Comparison of ENCODE assay signal across 20 cellular contexts in genomic region chr2:179543361-179543901, GRCh38.
A peak's percentile ranks its signal among the peaks of the same experiment; 100 is the strongest.
DNase-seq lines count a peak whose midpoint lies in the region; ATAC-seq and TF ChIP-seq lines count a peak whose summit lies in the region.
"Had no signal": no experiment of that assay in that cellular context is flagged by ENCODE, and none has a peak within 500 bp of the region (broad histone marks: within the 10 kb centered on the region; RNA-seq: fewer than 3 reads in every experiment).

No MANE protein-coding gene starts in this region.

- no peak overlapping the region for H2BK15ac ChIP-seq in H9 (ENCODE audit: low read depth, low read length)

- no peaks in the 10 kb centered on the region for H3K79me1 ChIP-seq in H9 (ENCODE audit: insufficient read depth, low read depth, low read length, poor library complexity, severe bottlenecking)

- H3K79me2 ChIP-seq in GM23338 (replicated peaks; ENCODE audit: insufficient read depth) (no peaks in the 10 kb centered on the region), H9 (ENCODE audit: insufficient read depth, low read length) (no peaks in the 10 kb centered on the region)

- H2BK120ac ChIP-seq in H9 (ENCODE audit: low read depth, low read length, poor library complexity, severe bottlenecking), result no peak overlapping the region

- H3K4me1 Mint-ChIP-seq in GM23338, result peaks cover 5% of the 10 kb centered on the region; the same call in 1 of the 3 replicates
- H3K4me1 Mint-ChIP-seq in H9, result peaks cover 13 to 21% of the 10 kb centered on the region in 2 experiments
- H3K4me1 Mint-ChIP-seq: activated CD4-positive, alpha-beta T cell treated with anti-CD3 and anti-CD28 coated beads, Interleukin-2, amount 10 ng/mL, durations not matched to agents 24 days and 14 days; naive B cell had no signal

- H2BK5ac ChIP-seq in H9 (ENCODE audit: insufficient read length, low read length), result no peak overlapping the region

- H3K36me3 Mint-ChIP-seq in GM23338 (ENCODE audit: low read depth) (no peaks in the 10 kb centered on the region), H9 (ENCODE audit: insufficient read depth in 1 of 3, low read depth in 3 of 3) (peaks cover 3 to 18% (median 4%) of the 10 kb centered on the region in 3 experiments; a peak in 4 of 7 replicates)
- H3K36me3 Mint-ChIP-seq: naive B cell had no signal

- H3K27me3 ChIP-seq in GM23338 (ENCODE audit: insufficient read depth) (no peaks in the 10 kb centered on the region), H9 (ENCODE audit: insufficient read depth, low read length) (no peaks in the 10 kb centered on the region)
- H3K27me3 ChIP-seq: BLaER1, stomach had no signal

- DNase-seq in AG10803 (ENCODE audit: low read depth) (peak; percentile 82), GM23338 (ENCODE audit: low spot score) (peak; percentile 7), NCI-H69 (lab: John Stamatoyannopoulos, UW) (peak; percentile 95), foreskin fibroblast (peak; percentile 32 to 47), head of caudate nucleus (no peak), H9 (no peak), 8988T (no peak)
- DNase-seq: activated CD4-positive, alpha-beta T cell treated with anti-CD3 and anti-CD28 coated beads, Interleukin-2, amount 10 ng/mL, durations not matched to agents 24 days and 14 days; effector CD8-positive, alpha-beta T cell; GF-D8; heart left ventricle; naive B cell; NCI-H446; stomach had no signal

- no peak overlapping the region for H4K91ac ChIP-seq in H9 (ENCODE audit: insufficient read length, low read depth, low read length)

- no peak for TF ChIP-seq CTCF in AG10803 (conservative IDR thresholded peaks at IDR 0.05; ENCODE audit: low read length)
- no peak for TF ChIP-seq CTCF in GM23338 (conservative IDR thresholded peaks at IDR 0.05; ENCODE audit: low read depth in 2 of 2)
- no peak for TF ChIP-seq CTCF in foreskin fibroblast (IDR thresholded peaks at IDR 0.05; ENCODE audit: low read depth, low read length)
- no peak for TF ChIP-seq CTCF in H9 (conservative IDR thresholded peaks at IDR 0.05)

- H3K27ac Mint-ChIP-seq in GM23338 (no peak overlapping the region), H9 (no peak overlapping the region)
- H3K27ac Mint-ChIP-seq: activated CD4-positive, alpha-beta T cell treated with anti-CD3 and anti-CD28 coated beads, Interleukin-2, amount 10 ng/mL, durations not matched to agents 24 days and 14 days; naive B cell; T-helper 1 cell treated with Interleukin-12 subunit alpha and Interleukin-12 subunit beta and Interleukin-4 antibody, amounts not matched to agents 30 μg/mL and 1 μg/mL, for 36 hours had no signal

- ATAC-seq in GM23338 (peak; percentile 30; the same call in 2 of the 3 replicates), GM21619 (IDR thresholded peaks at IDR 0.05; ENCODE audit: unreplicated experiment) (no peak)
- ATAC-seq: heart left ventricle, left lobe of liver, Panc1, sciatic nerve had no signal

- no peak overlapping the region for H3K14ac ChIP-seq in H9 (ENCODE audit: insufficient read depth, low read length)

- H3K4me3 Mint-ChIP-seq in GM23338 (no peak overlapping the region), H9 (no peak overlapping the region)
- H3K4me3 Mint-ChIP-seq: activated CD4-positive, alpha-beta T cell treated with anti-CD3 and anti-CD28 coated beads, Interleukin-2, amount 10 ng/mL, durations not matched to agents 24 days and 14 days; naive B cell; T-helper 1 cell treated with Interleukin-12 subunit alpha and Interleukin-12 subunit beta and Interleukin-4 antibody, amounts not matched to agents 30 μg/mL and 1 μg/mL, for 36 hours had no signal

- no peak overlapping the region for H3K56ac ChIP-seq in H9 (ENCODE audit: insufficient read length, low read depth, low read length)

- H3K23me2 ChIP-seq in H9 (ENCODE audit: insufficient read length, low read depth, low read length, poor library complexity, severe bottlenecking), result no peaks in the 10 kb centered on the region

- H4K20me1 ChIP-seq in GM23338 (replicated peaks; ENCODE audit: insufficient read depth) (no peaks in the 10 kb centered on the region), H9 (ENCODE audit: control insufficient read depth, insufficient read depth, insufficient read length) (no peaks in the 10 kb centered on the region)
- H4K20me1 ChIP-seq: BLaER1 had no signal

- H3K9me2 ChIP-seq in GM23338 (ENCODE audit: insufficient read depth), result no peaks in the 10 kb centered on the region

- intact Hi-C loops in head of caudate nucleus (cut with DNase I), result no loop called here

- H3K27ac ChIP-seq in GM23338 (ENCODE audit: low read depth) (no peak overlapping the region), H9 (ENCODE audit: insufficient read length, low read depth, low read length) (no peak overlapping the region)
- H3K27ac ChIP-seq: BLaER1, heart left ventricle, stomach had no signal

- H3K4me1 ChIP-seq in GM23338 (ENCODE audit: insufficient read depth) (peaks cover 10% of the 10 kb centered on the region; the same call in 1 of the 2 replicates), H9 (ENCODE audit: insufficient read depth, low read length) (no peaks in the 10 kb centered on the region; the same call in 1 of the 2 replicates)
- H3K4me1 ChIP-seq: BLaER1, heart left ventricle had no signal

- no peak overlapping the region for H3K4me3 ChIP-seq in AG10803 (ENCODE audit: low read length)
- H3K4me3 ChIP-seq in GM23338, result no peak overlapping the region
- no peak overlapping the region for H3K4me3 ChIP-seq in foreskin fibroblast (ENCODE audit: low read depth in 1 of 2, low read length in 2 of 2)
- H3K4me3 ChIP-seq: BLaER1, heart left ventricle, stomach had no signal

- H2AK5ac ChIP-seq in H9 (ENCODE audit: insufficient read length, low read length), result no peak overlapping the region

- no peaks in the 10 kb centered on the region for H3F3A ChIP-seq in GM23338 (replicated peaks; ENCODE audit: low read depth)

- H3K4me2 ChIP-seq in GM23338 (no peak overlapping the region), H9 (ENCODE audit: insufficient read depth, insufficient read length, low read length) (no peak overlapping the region)
- H3K4me2 ChIP-seq: BLaER1 had no signal

- H3K27me3 Mint-ChIP-seq in GM23338 (ENCODE audit: insufficient read depth, low read depth, poor library complexity) (peaks cover 3% of the 10 kb centered on the region), H9 (ENCODE audit: low read depth) (peaks cover 24% of the 10 kb centered on the region)
- H3K27me3 Mint-ChIP-seq: activated CD4-positive, alpha-beta T cell treated with anti-CD3 and anti-CD28 coated beads, Interleukin-2, amount 10 ng/mL, durations not matched to agents 24 days and 14 days had no signal

- H3K18ac ChIP-seq in H9 (ENCODE audit: insufficient read length, low read depth, low read length), result no peak overlapping the region

- H3K4ac ChIP-seq in H9 (ENCODE audit: low read depth, low read length), result no peak overlapping the region

- H3K9ac ChIP-seq in H9 (ENCODE audit: extremely low read depth, insufficient read length, low read length), result no peak overlapping the region
- H3K9ac ChIP-seq: BLaER1 had no signal

- H3K9me3 ChIP-seq in H9 (ENCODE audit: control insufficient read depth, low read depth, low read length), result no peaks in the 10 kb centered on the region
- H3K9me3 ChIP-seq: BLaER1 had no signal

- H3T11ph ChIP-seq in H9 (ENCODE audit: low read length), result no peak overlapping the region

- H3K9me3 Mint-ChIP-seq in GM23338, result peaks cover 3% of the 10 kb centered on the region; the same call in 2 of the 3 replicates
- H3K9me3 Mint-ChIP-seq in H9, result peaks cover 4 to 10% of the 10 kb centered on the region in 2 experiments
- H3K9me3 Mint-ChIP-seq: activated CD4-positive, alpha-beta T cell treated with anti-CD3 and anti-CD28 coated beads, Interleukin-2, amount 10 ng/mL, durations not matched to agents 24 days and 14 days; T-helper 1 cell treated with Interleukin-12 subunit alpha and Interleukin-12 subunit beta and Interleukin-4 antibody, amounts not matched to agents 30 μg/mL and 1 μg/mL, for 36 hours had no signal

- no peak overlapping the region for H2AFZ ChIP-seq in GM23338
- no peak overlapping the region for H2AFZ ChIP-seq in H9 (ENCODE audit: low read length)

- WGBS in H9 (ENCODE audit: extremely low coverage, insufficient read length, low lambda C conversion rate), result no CpG with 5 or more reads among the region's 3 CpGs

- no peak overlapping the region for H2BK12ac ChIP-seq in H9 (ENCODE audit: insufficient read length, low read depth, low read length)

- no peak overlapping the region for H4K8ac ChIP-seq in H9 (replicated peaks; ENCODE audit: insufficient read length, low read depth, low read length)

- no peaks in the 10 kb centered on the region for H3K36me3 ChIP-seq in GM23338 (ENCODE audit: insufficient read depth)
- H3K36me3 ChIP-seq: BLaER1, heart left ventricle had no signal

- no peak overlapping the region for H2BK20ac ChIP-seq in H9 (ENCODE audit: low read depth, low read length, poor library complexity, severe bottlenecking)

- no peak overlapping the region for H3K23ac ChIP-seq in H9 (ENCODE audit: insufficient read length, low read depth, low read length)

- no peak overlapping the region for H4K5ac ChIP-seq in H9 (ENCODE audit: insufficient read length, low read depth, low read length)

TF ChIP-seq in GM23338, 12 proteins besides CTCF, POLR2A, EP300 and RAD21:
- TF ChIP-seq EZH2 (IDR thresholded peaks at IDR 0.05; ENCODE audit: low read depth, unreplicated experiment) (no peak), CREB1 (CRISPR knock-in tag; IDR thresholded peaks at IDR 0.05; ENCODE audit: low read depth) (no peak)

Comparison
In these comparisons a context has a peak if more than half of its experiments do, and no peak if none do; other contexts are left out.
1. DNase-seq: peak in AG10803 (single experiment), GM23338 (single experiment), NCI-H69 (single experiment) and foreskin fibroblast (2 of 2); none in head of caudate nucleus (0 of 42), H9 (single experiment) and 8988T (single experiment).